ENCODE assay signal across 8 cellular contexts in the genomic region with DNA sequence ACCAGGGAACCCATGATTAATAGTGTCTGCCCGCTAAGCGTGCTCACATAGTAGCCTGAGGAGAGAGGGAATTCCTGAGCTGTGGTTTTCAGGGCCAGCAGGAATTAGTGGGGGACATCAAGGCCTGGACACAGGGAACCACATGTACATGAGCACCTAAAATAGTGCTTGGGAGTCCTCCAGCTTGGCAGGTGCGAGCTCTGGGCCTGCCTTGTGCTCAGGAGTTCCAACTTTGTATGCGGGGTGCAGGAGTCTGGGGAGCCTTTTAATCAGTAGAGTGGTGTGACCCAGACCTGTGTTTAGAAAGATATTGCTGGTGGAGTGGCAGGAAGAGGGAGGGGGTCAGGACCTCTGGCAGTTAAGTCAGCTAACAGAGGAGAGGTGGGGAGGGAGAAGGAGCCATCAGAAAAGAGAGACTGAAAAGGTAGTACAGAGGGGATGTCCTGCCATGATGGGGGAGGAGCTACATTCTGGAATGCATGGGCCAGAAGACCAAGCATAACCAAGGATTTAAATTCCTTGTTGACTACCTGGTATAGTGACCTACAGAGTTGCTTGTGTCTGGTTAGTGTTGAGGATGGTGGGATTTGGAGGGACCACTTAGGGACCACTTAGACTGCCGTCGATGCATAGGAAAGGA. TPM values are rescaled to one million over a fixed set of nuclear protein-coding genes. Genes with fewer than 3 reads are reported as not detected.
A peak's percentile ranks its signal among the peaks of the same experiment; 100 is the strongest.
DNase-seq lines count a peak whose midpoint lies in the region; ATAC-seq and TF ChIP-seq lines count a peak whose summit lies in the region.

No MANE protein-coding gene starts in this region.

- H3K27ac ChIP-seq in BLaER1 = no peak overlapping the region
- no peak overlapping the region for H3K27ac ChIP-seq in OCI-LY3 (ENCODE audit: low read length)
- no peak overlapping the region for H3K27ac ChIP-seq in endodermal cell (ENCODE audit: low read depth, low read length)

- no peaks in the 10 kb centered on the region for H3K9me3 Mint-ChIP-seq in endodermal cell
- no peaks in the 10 kb centered on the region for H3K9me3 Mint-ChIP-seq in nephron

- H4K20me1 ChIP-seq in BLaER1 (peaks cover 36% of the 10 kb centered on the region), OCI-LY3 (ENCODE audit: insufficient read depth, low read length) (peaks cover 11% of the 10 kb centered on the region; the same call in 1 of the 2 replicates)

- TF ChIP-seq CTCF in OCI-LY3 (IDR thresholded peaks at IDR 0.05; ENCODE audit: low read depth, low read length) (no peak), endodermal cell (conservative IDR thresholded peaks at IDR 0.05) (no peak), nephron (IDR thresholded peaks at IDR 0.05; ENCODE audit: unreplicated experiment in 3 of 3) (no peak)

- H3K27ac Mint-ChIP-seq in endodermal cell = peak overlapping the region; percentile 41
- peak overlapping the region; percentile 90 to 98 (median 95) for H3K27ac Mint-ChIP-seq in nephron

- peaks cover 24% of the 10 kb centered on the region for H3K4me1 Mint-ChIP-seq in endodermal cell
- peaks cover 26% of the 10 kb centered on the region for H3K4me1 Mint-ChIP-seq in nephron

- H3K9ac ChIP-seq in BLaER1 (peak overlapping the region; percentile 92), OCI-LY3 (ENCODE audit: low read length) (peak overlapping the region; percentile 86; the same call in 1 of the 2 replicates), endodermal cell (ENCODE audit: extremely low read depth, low read length, poor library complexity, severe bottlenecking) (peak overlapping the region; percentile 81)

- H3K4me3 ChIP-seq in BLaER1 (no peak overlapping the region), OCI-LY3 (ENCODE audit: low read length) (peak overlapping the region; percentile 83; the same call in 1 of the 2 replicates), endodermal cell (ENCODE audit: low read length) (peak overlapping the region; percentile 99)

- H3K9me3 ChIP-seq in BLaER1 (0 out of 2 replicates have a peak, but pooled peaks cover 10% of the 10 kb centered on the region), OCI-LY3 (ENCODE audit: insufficient read depth, low read length) (no peaks in the 10 kb centered on the region), endodermal cell (ENCODE audit: control insufficient read depth, low read length) (no peaks in the 10 kb centered on the region)

- H3K79me2 ChIP-seq in OCI-LY3 (ENCODE audit: low read length) = peaks cover 37% of the 10 kb centered on the region

- H3K27me3 Mint-ChIP-seq in endodermal cell (ENCODE audit: insufficient read depth) = no peaks in the 10 kb centered on the region
- no peaks in the 10 kb centered on the region for H3K27me3 Mint-ChIP-seq in nephron (ENCODE audit: low read depth)

- H3K4me3 Mint-ChIP-seq in endodermal cell (peak overlapping the region; percentile 85), nephron (peak overlapping the region; percentile 90 to 95 (median 92))

- WGBS in endodermal cell (ENCODE audit: insufficient coverage in 1 of 2, insufficient read length in 1 of 2), 2 experiments = 87 to 90% methylated on average over 3 to 6 of the region's 6 CpGs

- no peak for DNase-seq in endodermal cell
- DNase-seq in DMS153 treated with DMSO at 0.1 percent for 48 hours (lab: John Stamatoyannopoulos, UW; ENCODE audit: unreplicated experiment) = no peak
- no peak for DNase-seq in NCI-H2196 (lab: John Stamatoyannopoulos, UW; ENCODE audit: unreplicated experiment)
- no peak for DNase-seq in hepatic stellate cell (ENCODE audit: low spot score)

- no peak overlapping the region for H2AFZ ChIP-seq in OCI-LY3 (ENCODE audit: low read depth, low read length)

- H3K36me3 ChIP-seq in BLaER1 = peaks cover 18% of the 10 kb centered on the region
- no peaks in the 10 kb centered on the region for H3K36me3 ChIP-seq in OCI-LY3 (replicated peaks; ENCODE audit: low read depth, low read length)
- peaks cover 24% of the 10 kb centered on the region for H3K36me3 ChIP-seq in endodermal cell (ENCODE audit: control insufficient read depth, insufficient read depth, low read length)

- ATAC-seq in HG03135 (IDR thresholded peaks at IDR 0.05; ENCODE audit: unreplicated experiment) = no peak

- H3K4me1 ChIP-seq in BLaER1 = peaks cover 34% of the 10 kb centered on the region
- H3K4me1 ChIP-seq in OCI-LY3 (ENCODE audit: low read length) = peaks cover 20% of the 10 kb centered on the region
- peaks cover 10% of the 10 kb centered on the region for H3K4me1 ChIP-seq in endodermal cell (ENCODE audit: control insufficient read depth, insufficient read depth, low read length)

- no peaks in the 10 kb centered on the region for H3K27me3 ChIP-seq in BLaER1
- no peaks in the 10 kb centered on the region for H3K27me3 ChIP-seq in OCI-LY3 (ENCODE audit: low read depth, low read length)
- H3K27me3 ChIP-seq in endodermal cell (ENCODE audit: control insufficient read depth, insufficient read depth, low read length, poor library complexity, severe bottlenecking) = no peaks in the 10 kb centered on the region

- H3K4me2 ChIP-seq in BLaER1 = peak overlapping the region; percentile 92
- peak overlapping the region; percentile 97 for H3K4me2 ChIP-seq in OCI-LY3 (ENCODE audit: low read length)

- H3K36me3 Mint-ChIP-seq in endodermal cell (ENCODE audit: low read depth) = peaks cover 33% of the 10 kb centered on the region
- H3K36me3 Mint-ChIP-seq in nephron (ENCODE audit: low read depth) = peaks cover 25% of the 10 kb centered on the region

RNA-seq across cellular contexts. Expression of a gene that starts 1.9 kb away (rescaled TPM):
- total RNA-seq in endodermal cell = 100 to 1,000 TPM; 145 to 176 TPM
- polyA plus RNA-seq in endodermal cell (2013, experiment 1 of 2) = 65.6 TPM
- 69.3 TPM for polyA plus RNA-seq in endodermal cell (2013, experiment 2 of 2)

RNA-seq across cellular contexts. Expression of a gene that starts 42.9 kb away (rescaled TPM):
- 10 to 100 TPM; 10.4 to 19.6 TPM for total RNA-seq in endodermal cell
- polyA plus RNA-seq in endodermal cell (2013, experiment 1 of 2) = 20.8 TPM
- polyA plus RNA-seq in endodermal cell (2013, experiment 2 of 2) = 17.5 TPM

RNA-seq across cellular contexts. Expression of a gene that starts 49.7 kb away (rescaled TPM):
- 10 to 100 TPM; 44.4 to 51.7 TPM for total RNA-seq in endodermal cell
- 25.9 TPM for polyA plus RNA-seq in endodermal cell (2013, experiment 1 of 2)
- polyA plus RNA-seq in endodermal cell (2013, experiment 2 of 2) = 21.9 TPM

RNA-seq across cellular contexts. Expression of a gene that starts 59.8 kb away (rescaled TPM):
- 10 to 100 TPM in 1 of 2 donors, 1 to 10 TPM in 1; 6.3 to 11.2 TPM for total RNA-seq in endodermal cell
- 8.1 TPM for polyA plus RNA-seq in endodermal cell (2013, experiment 1 of 2)
- polyA plus RNA-seq in endodermal cell (2013, experiment 2 of 2) = 6.9 TPM
